ENCODE assay signal across 1 cellular context in the genomic region with DNA sequence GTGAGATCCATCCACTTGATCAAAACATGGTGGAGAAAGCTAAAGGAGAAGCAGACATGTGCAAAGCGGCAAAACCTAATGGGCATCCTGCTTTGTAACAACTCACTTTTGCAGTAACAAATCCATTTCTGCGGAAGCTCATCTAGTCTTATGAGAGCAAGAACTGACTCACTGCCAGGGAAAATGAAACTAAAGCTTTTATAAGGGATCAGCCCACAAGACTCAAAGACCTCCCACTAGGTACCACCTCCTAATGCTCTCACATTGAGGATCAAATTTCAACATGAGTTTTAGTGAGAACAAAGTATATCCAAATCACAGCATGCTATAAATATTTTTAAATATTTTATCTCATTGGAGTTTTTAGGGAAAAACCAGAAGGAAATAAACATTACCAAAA.
TF ChIP-seq lines count a peak whose summit lies in the region.

No MANE protein-coding gene starts in this region.

TF ChIP-seq in HCT116, 20 proteins besides CTCF, POLR2A, EP300 and RAD21 (continued from another document):
- TF ChIP-seq, protein P1, sequence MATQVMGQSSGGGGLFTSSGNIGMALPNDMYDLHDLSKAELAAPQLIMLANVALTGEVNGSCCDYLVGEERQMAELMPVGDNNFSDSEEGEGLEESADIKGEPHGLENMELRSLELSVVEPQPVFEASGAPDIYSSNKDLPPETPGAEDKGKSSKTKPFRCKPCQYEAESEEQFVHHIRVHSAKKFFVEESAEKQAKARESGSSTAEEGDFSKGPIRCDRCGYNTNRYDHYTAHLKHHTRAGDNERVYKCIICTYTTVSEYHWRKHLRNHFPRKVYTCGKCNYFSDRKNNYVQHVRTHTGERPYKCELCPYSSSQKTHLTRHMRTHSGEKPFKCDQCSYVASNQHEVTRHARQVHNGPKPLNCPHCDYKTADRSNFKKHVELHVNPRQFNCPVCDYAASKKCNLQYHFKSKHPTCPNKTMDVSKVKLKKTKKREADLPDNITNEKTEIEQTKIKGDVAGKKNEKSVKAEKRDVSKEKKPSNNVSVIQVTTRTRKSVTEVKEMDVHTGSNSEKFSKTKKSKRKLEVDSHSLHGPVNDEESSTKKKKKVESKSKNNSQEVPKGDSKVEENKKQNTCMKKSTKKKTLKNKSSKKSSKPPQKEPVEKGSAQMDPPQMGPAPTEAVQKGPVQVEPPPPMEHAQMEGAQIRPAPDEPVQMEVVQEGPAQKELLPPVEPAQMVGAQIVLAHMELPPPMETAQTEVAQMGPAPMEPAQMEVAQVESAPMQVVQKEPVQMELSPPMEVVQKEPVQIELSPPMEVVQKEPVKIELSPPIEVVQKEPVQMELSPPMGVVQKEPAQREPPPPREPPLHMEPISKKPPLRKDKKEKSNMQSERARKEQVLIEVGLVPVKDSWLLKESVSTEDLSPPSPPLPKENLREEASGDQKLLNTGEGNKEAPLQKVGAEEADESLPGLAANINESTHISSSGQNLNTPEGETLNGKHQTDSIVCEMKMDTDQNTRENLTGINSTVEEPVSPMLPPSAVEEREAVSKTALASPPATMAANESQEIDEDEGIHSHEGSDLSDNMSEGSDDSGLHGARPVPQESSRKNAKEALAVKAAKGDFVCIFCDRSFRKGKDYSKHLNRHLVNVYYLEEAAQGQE (IDR thresholded peaks at IDR 0.05; ENCODE audit: low read depth), result no peak
- TF ChIP-seq CBX3 (IDR thresholded peaks at IDR 0.05; ENCODE audit: low read depth) (no peak), YY1 (IDR thresholded peaks at IDR 0.05; ENCODE audit: extremely low read depth, insufficient replicate concordance, low read depth, low read length) (no peak), ZNF274 (IDR thresholded peaks at IDR 0.05; ENCODE audit: low read depth, low read length) (no peak)
- TF ChIP-seq, protein P2, sequence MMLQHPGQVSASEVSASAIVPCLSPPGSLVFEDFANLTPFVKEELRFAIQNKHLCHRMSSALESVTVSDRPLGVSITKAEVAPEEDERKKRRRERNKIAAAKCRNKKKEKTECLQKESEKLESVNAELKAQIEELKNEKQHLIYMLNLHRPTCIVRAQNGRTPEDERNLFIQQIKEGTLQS (IDR thresholded peaks at IDR 0.05), result no peak
